8 cellular contexts compared by ENCODE assay signal in genomic region chr16:53130193-53131049, GRCh38.
DNase-seq lines count a peak whose midpoint lies in the region; ATAC-seq and TF ChIP-seq lines count a peak whose summit lies in the region.

No MANE protein-coding gene starts in this region.

- no peaks in the 10 kb centered on the region for H3K9me2 ChIP-seq in DOHH2 (replicated peaks; ENCODE audit: control insufficient read depth, low read length)

- DNase-seq in Panc1 (ENCODE audit: low read depth, low spot score) = peak; percentile 33
- peak; percentile 92 for DNase-seq in activated T-helper 1 cell treated with Interleukin-2 at 50 U/mL for 16 hours (ENCODE audit: low read depth)
- DNase-seq in fibroblast of gingiva (ENCODE audit: low read depth) = peak; percentile 98
- DNase-seq in naive thymus-derived CD4-positive, alpha-beta T cell = peak; percentile 93 to 96 (median 95)

- H3K4me3 ChIP-seq in DOHH2 (ENCODE audit: low read length) = peak overlapping the region; percentile 81
- H3K4me3 ChIP-seq in Panc1 (ENCODE audit: low read depth in 2 of 2, low read length in 2 of 2) = peak overlapping the region; percentile 59 to 66
- H3K4me3 ChIP-seq in naive thymus-derived CD4-positive, alpha-beta T cell (ENCODE audit: low read length) = peak overlapping the region; percentile 77

- H3K36me3 ChIP-seq in DOHH2 (ENCODE audit: control insufficient read depth, low read length) (0 out of 2 replicates have a peak, but pooled peaks cover 8% of the 10 kb centered on the region), KOPT-K1 (ENCODE audit: insufficient read depth, low read length) (no peaks in the 10 kb centered on the region), Panc1 (ENCODE audit: control insufficient read depth, insufficient read depth, low read length) (no peaks in the 10 kb centered on the region; the same call in 1 of the 2 replicates)
- H3K36me3 ChIP-seq in naive thymus-derived CD4-positive, alpha-beta T cell (ENCODE audit: control insufficient read depth in 2 of 3, insufficient read depth in 3 of 3, low read length in 3 of 3) = peaks cover 0 to 3% (median 0%) of the 10 kb centered on the region in 3 experiments

- H3K9me3 Mint-ChIP-seq in naive thymus-derived CD4-positive, alpha-beta T cell = peaks cover 0 to 2% (median 0%) of the 10 kb centered on the region in 11 donors
- H3K9me3 Mint-ChIP-seq in stimulated activated memory B cell treated with anti-CD40 and anti-IgM and Interleukin-4, amounts not matched to agents 10 μg/mL and 1 μg/mL and 100 μg/mL, for 72 hours = no peaks in the 10 kb centered on the region

- H3K27ac Mint-ChIP-seq in naive thymus-derived CD4-positive, alpha-beta T cell = peak overlapping the region; percentile 55 to 90 (median 77)
- peak overlapping the region; percentile 87 for H3K27ac Mint-ChIP-seq in stimulated activated memory B cell treated with anti-CD40 and anti-IgM and Interleukin-4, amounts not matched to agents 10 μg/mL and 1 μg/mL and 100 μg/mL, for 72 hours

- H3K4me1 Mint-ChIP-seq in naive thymus-derived CD4-positive, alpha-beta T cell = peaks cover 6 to 29% (median 12%) of the 10 kb centered on the region in 7 donors
- H3K4me1 Mint-ChIP-seq in stimulated activated memory B cell treated with anti-CD40 and anti-IgM and Interleukin-4, amounts not matched to agents 10 μg/mL and 1 μg/mL and 100 μg/mL, for 72 hours = peaks cover 45% of the 10 kb centered on the region

- peak overlapping the region; percentile 69 to 94 (median 84) for H3K4me3 Mint-ChIP-seq in naive thymus-derived CD4-positive, alpha-beta T cell
- peak overlapping the region; percentile 86 for H3K4me3 Mint-ChIP-seq in stimulated activated memory B cell treated with anti-CD40 and anti-IgM and Interleukin-4, amounts not matched to agents 10 μg/mL and 1 μg/mL and 100 μg/mL, for 72 hours

- H3K27me3 ChIP-seq in DOHH2 (ENCODE audit: control insufficient read depth, low read length) = no peaks in the 10 kb centered on the region
- no peaks in the 10 kb centered on the region for H3K27me3 ChIP-seq in Panc1 (ENCODE audit: control insufficient read depth, insufficient read depth, low read length)
- no peaks in the 10 kb centered on the region for H3K27me3 ChIP-seq in naive thymus-derived CD4-positive, alpha-beta T cell (ENCODE audit: control insufficient read depth in 2 of 2, insufficient read depth in 2 of 2, low read length in 2 of 2)

- peaks cover 0 to 6% (median 0%) of the 10 kb centered on the region in 5 donors for H3K27me3 Mint-ChIP-seq in naive thymus-derived CD4-positive, alpha-beta T cell
- H3K27me3 Mint-ChIP-seq in stimulated activated memory B cell treated with anti-CD40 and anti-IgM and Interleukin-4, amounts not matched to agents 10 μg/mL and 1 μg/mL and 100 μg/mL, for 72 hours = no peaks in the 10 kb centered on the region

- POLR2A ChIA-PET in Panc1 (lab: Charles Lee) = no interaction called here
- POLR2A ChIA-PET in naive thymus-derived CD4-positive, alpha-beta T cell (lab: Charles Lee) = interaction anchor here (0.7 to 1.2 kb wide), 3 partner anchors 19 to 75 kb away, joined by 3 read pairs; partner anchors contain the start of gene CHD9

- in situ Hi-C loops in Panc1 (cut with HindIII; ENCODE audit: low pct_unique_long_range_greater_than_20kb, low sequenced_read_pairs) = no loop called here

- peaks cover 24% of the 10 kb centered on the region for H3K4me1 ChIP-seq in DOHH2 (ENCODE audit: control insufficient read depth, low read length)
- peaks cover 9% of the 10 kb centered on the region for H3K4me1 ChIP-seq in Panc1 (ENCODE audit: control insufficient read depth, insufficient read depth, low read length)
- H3K4me1 ChIP-seq in naive thymus-derived CD4-positive, alpha-beta T cell (ENCODE audit: control insufficient read depth in 2 of 2, insufficient read depth in 2 of 2, low read length in 2 of 2) = peaks cover 0 to 4% of the 10 kb centered on the region in 2 donors

- H3K27ac ChIP-seq in DOHH2 (ENCODE audit: low read depth, low read length) (peak overlapping the region; percentile 69), KOPT-K1 (ENCODE audit: low read depth, low read length, poor library complexity, severe bottlenecking) (peak overlapping the region; percentile 74), Panc1 (ENCODE audit: low read length) (peak overlapping the region; percentile 81)
- peak overlapping the region; percentile 73 for H3K27ac ChIP-seq in naive thymus-derived CD4-positive, alpha-beta T cell (ENCODE audit: low read depth, low read length)

- no TSS peak for BruUV-seq in Panc1 (replicated peaks; lab: Mats Ljungman, UMichigan)

- H3K79me2 ChIP-seq in DOHH2 (ENCODE audit: control insufficient read depth, low read length) = peaks cover 43% of the 10 kb centered on the region

- H3K4me2 ChIP-seq in DOHH2 (ENCODE audit: low read length) = peak overlapping the region; percentile 74

- TF ChIP-seq CTCF in DOHH2 (IDR thresholded peaks at IDR 0.05; ENCODE audit: low read depth, low read length, poor library complexity, severe bottlenecking) = peak; percentile 28
- TF ChIP-seq CTCF in Panc1 (IDR thresholded peaks at IDR 0.05) = peak; percentile 84

- ATAC-seq in GM21825 (IDR thresholded peaks at IDR 0.05; ENCODE audit: unreplicated experiment) (peak; percentile 79), Panc1 (peak; percentile 94)
- peak; percentile 94 for ATAC-seq in naive thymus-derived CD4-positive, alpha-beta T cell
- peak; percentile 95 for ATAC-seq in stimulated activated memory B cell treated with anti-CD40 and anti-IgM and Interleukin-4, amounts not matched to agents 10 μg/mL and 1 μg/mL and 100 μg/mL, for 72 hours

- peaks cover 0 to 1% (median 0%) of the 10 kb centered on the region in 5 donors for H3K36me3 Mint-ChIP-seq in naive thymus-derived CD4-positive, alpha-beta T cell
- no peaks in the 10 kb centered on the region for H3K36me3 Mint-ChIP-seq in stimulated activated memory B cell treated with anti-CD40 and anti-IgM and Interleukin-4, amounts not matched to agents 10 μg/mL and 1 μg/mL and 100 μg/mL, for 72 hours

- CTCF ChIA-PET in Panc1 (lab: Charles Lee) = interaction anchor here (0.9 kb wide), 1 partner anchor 76 kb away, joined by 3 read pairs; the partner anchor contains the start of gene CHD9
- CTCF ChIA-PET in naive thymus-derived CD4-positive, alpha-beta T cell (lab: Charles Lee) = interaction anchor here (0.6 to 1.2 kb wide), 2 partner anchors 23 to 28 kb away, joined by 3 to 6 read pairs; no protein-coding TSS in a partner anchor

- H3F3A ChIP-seq in DOHH2 (ENCODE audit: control insufficient read depth, insufficient read depth) = peaks cover 9% of the 10 kb centered on the region

- intact Hi-C loops in Panc1 (cut with micrococcal nuclease; ENCODE audit: unreplicated experiment) = loop anchor here (5.0 to 10.0 kb wide), 2 partner anchors 76 to 77 kb away; partner anchors contain the start of genes CHD9 and CHD9NB
- intact Hi-C loops in naive thymus-derived CD4-positive, alpha-beta T cell (cut with micrococcal nuclease) = loop anchor here (1.0 to 5.0 kb wide), 16 partner anchors 30 to 574 kb away; partner anchors contain the start of genes AKTIP (in 2 of the 2), RBL2 (in 2 of the 2), CHD9 (in 1 of the 2) and FTO (in 1 of the 2)

- peaks cover 5% of the 10 kb centered on the region; the same call in 1 of the 2 replicates for H4K20me1 ChIP-seq in DOHH2 (ENCODE audit: control insufficient read depth, insufficient read depth, low read depth, low read length)

- H3K9me3 ChIP-seq in DOHH2 (ENCODE audit: control insufficient read depth, insufficient read depth, low read length) = no peaks in the 10 kb centered on the region
- H3K9me3 ChIP-seq in KOPT-K1 (ENCODE audit: insufficient read depth, low read length, poor library complexity, severe bottlenecking) = no peaks in the 10 kb centered on the region
- no peaks in the 10 kb centered on the region for H3K9me3 ChIP-seq in Panc1 (ENCODE audit: control insufficient read depth, insufficient read depth, low read depth, low read length)
- H3K9me3 ChIP-seq in naive thymus-derived CD4-positive, alpha-beta T cell (ENCODE audit: control insufficient read depth in 2 of 3, low read length in 3 of 3) = no peaks in the 10 kb centered on the region

Comparison
In these comparisons a context has a peak if more than half of its experiments do, and no peak if none do; other contexts are left out.
1. Peak in every context shown above with its lines: DNase-seq, ATAC-seq, H3K4me3 ChIP-seq and H3K27ac ChIP-seq.
2. DNase-seq: peak in every context shown above with its lines; median percentile 98 in fibroblast of gingiva; 95 in naive thymus-derived CD4-positive, alpha-beta T cell; 92 in activated T-helper 1 cell treated with Interleukin-2 at 50 U/mL for 16 hours; 33 in Panc1.